10 cellular contexts compared by ENCODE assay signal in genomic region chr10:57716884-57717283, GRCh38.
DNase-seq lines count a peak whose midpoint lies in the region; ATAC-seq, FAIRE-seq and TF ChIP-seq lines count a peak whose summit lies in the region.
"Had no signal": no experiment of that assay in that cellular context is flagged by ENCODE, and none has a peak within 500 bp of the region (broad histone marks: within the 10 kb centered on the region; RNA-seq: fewer than 3 reads in every experiment).

No MANE protein-coding gene starts in this region.

- FAIRE-seq in bronchial epithelial cell (lab: Jason Lieb, UNC): no peak

- in situ Hi-C loops in Caki2 (cut with HindIII; ENCODE audit: low pct_unique_long_range_greater_than_20kb, low sequenced_read_pairs): no loop called here

- H3K27me3 ChIP-seq in bronchial epithelial cell (ENCODE audit: control insufficient read depth, insufficient read depth, low read length): no peaks in the 10 kb centered on the region

- H3K36me3 ChIP-seq in bronchial epithelial cell (ENCODE audit: control insufficient read depth, insufficient read depth, low read length): no peaks in the 10 kb centered on the region

- no peak overlapping the region for H3K4me3 ChIP-seq in bronchial epithelial cell (ENCODE audit: low read depth, low read length)

- no peak for ATAC-seq in HG02678 (IDR thresholded peaks at IDR 0.05; ENCODE audit: unreplicated experiment)
- ATAC-seq in HG03439 (IDR thresholded peaks at IDR 0.05; ENCODE audit: unreplicated experiment): no peak

- TF ChIP-seq CTCF in LNCAP (IDR thresholded peaks at IDR 0.05): peak; percentile 73
- peak; percentile 43 for TF ChIP-seq CTCF in bronchial epithelial cell (IDR thresholded peaks at IDR 0.05; ENCODE audit: insufficient read depth, low read length, severe bottlenecking)

- DNase-seq in Caki2 (ENCODE audit: low read depth) (peak; percentile 19), bronchial epithelial cell (ENCODE audit: low read depth) (peak; percentile 49), midbrain (lab: John Stamatoyannopoulos, UW) (peak; percentile 16)
- DNase-seq in stimulated activated CD4-positive, alpha-beta T cell treated with anti-CD3 and anti-CD28 coated beads, Interleukin-4, amount 100 ng/mL, for 24 hours: no peak
- DNase-seq in stimulated activated naive CD4-positive, alpha-beta T cell treated with Interleukin-2 at 50 U/mL for 16 hours (lab: John Stamatoyannopoulos, UW): no peak
- DNase-seq: activated CD4-positive, alpha-beta T cell treated with anti-CD3 and anti-CD28 coated beads, Interleukin-2, amount 50 U/mL, for 1 hour; NCI-H524 treated with DMSO at 0.1 percent for 48 hours had no signal

Comparison
In these comparisons a context has a peak if more than half of its experiments do, and no peak if none do; other contexts are left out.
1. DNase-seq: peak in Caki2 (single experiment), bronchial epithelial cell (single experiment) and midbrain (single experiment); none in stimulated activated CD4-positive, alpha-beta T cell treated with anti-CD3 and anti-CD28 coated beads, Interleukin-4, amount 100 ng/mL, for 24 hours (single experiment) and stimulated activated naive CD4-positive, alpha-beta T cell treated with Interleukin-2 at 50 U/mL for 16 hours (single experiment).